21 cellular contexts compared by ENCODE assay signal in the genomic region with DNA sequence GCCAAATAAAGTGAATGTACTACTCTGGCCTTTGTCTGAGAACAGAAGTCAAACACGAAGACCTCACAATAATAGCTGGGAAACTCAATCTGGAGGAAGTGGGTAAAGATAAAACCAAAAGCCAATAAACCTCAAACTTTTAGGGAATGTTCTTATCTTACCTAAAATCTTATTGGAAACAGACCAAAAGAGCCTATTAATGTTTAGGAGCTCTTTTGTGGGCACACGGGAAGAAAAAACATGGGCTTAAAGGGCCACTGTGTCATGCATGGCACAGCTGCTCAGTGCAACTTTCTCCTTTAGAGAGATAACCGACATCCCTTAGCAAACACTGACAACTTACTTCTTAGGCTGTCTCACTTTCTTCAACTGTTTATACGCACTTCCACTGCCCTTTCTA. TPM values are rescaled to one million over a fixed set of nuclear protein-coding genes. Genes with fewer than 3 reads are reported as not detected.
DNase-seq lines count a peak whose midpoint lies in the region; ATAC-seq, FAIRE-seq and TF ChIP-seq lines count a peak whose summit lies in the region.
"Had no signal": no experiment of that assay in that cellular context is flagged by ENCODE, and none has a peak within 500 bp of the region (broad histone marks: within the 10 kb centered on the region; RNA-seq: fewer than 3 reads in every experiment).

No MANE protein-coding gene starts in this region.

- peaks cover 10% of the 10 kb centered on the region for H3K4me1 ChIP-seq in mesodermal cell (ENCODE audit: control insufficient read depth, insufficient read depth, low read length, poor library complexity, severe bottlenecking)
- peaks cover 0 to 6% (median 0%) of the 10 kb centered on the region in 12 donors for H3K4me1 ChIP-seq in heart left ventricle
- H3K4me1 ChIP-seq in pancreas: no peaks in the 10 kb centered on the region
- H3K4me1 ChIP-seq: parathyroid adenoma had no signal

- TF ChIP-seq POLR2A in heart left ventricle (IDR thresholded peaks at IDR 0.05): no peak

- H3K27me3 ChIP-seq in heart left ventricle (no peaks in the 10 kb centered on the region), pancreas (no peaks in the 10 kb centered on the region)
- H3K27me3 ChIP-seq: vagina had no signal

- H3K4me1 Mint-ChIP-seq in WTC11: no peaks in the 10 kb centered on the region

- no peak overlapping the region for H3K4me3 Mint-ChIP-seq in WTC11
- H3K4me3 Mint-ChIP-seq: activated naive CD8-positive, alpha-beta T cell treated with anti-CD3 and anti-CD28 coated beads, Interleukin-2, amount 10 ng/mL, durations not matched to agents 7 days and 5 days; activated T-helper 1 cell treated with anti-CD3 and anti-CD28 coated beads, Interleukin-12 subunit alpha, Interleukin-12 subunit beta, Interleukin-2, Interleukin-4 antibody, amounts not matched to agents 30 ng/mL and 10 ng/mL and 1 ng/mL, durations not matched to agents 14 hours and 24 hours and 36 hours; effector memory CD8-positive, alpha-beta T cell had no signal

- no peak for ATAC-seq in WTC11
- ATAC-seq in heart left ventricle: no peak
- ATAC-seq in GM21737 (IDR thresholded peaks at IDR 0.05; ENCODE audit: unreplicated experiment): no peak
- ATAC-seq in pancreas: no peak
- ATAC-seq in GM18502 (IDR thresholded peaks at IDR 0.05; ENCODE audit: poor library complexity, unreplicated experiment): no peak
- ATAC-seq: effector memory CD8-positive, alpha-beta T cell; left cardiac atrium had no signal

- FAIRE-seq in pancreas (lab: Jason Lieb, UNC): no peak
- FAIRE-seq: G401.6, GM12892 had no signal

- peak overlapping the region; percentile 9; the same call in 1 of the 2 replicates for H3K27ac Mint-ChIP-seq in WTC11
- H3K27ac Mint-ChIP-seq: activated naive CD8-positive, alpha-beta T cell treated with anti-CD3 and anti-CD28 coated beads, Interleukin-2, amount 10 ng/mL, durations not matched to agents 7 days and 5 days; effector memory CD8-positive, alpha-beta T cell had no signal

- CTCF ChIA-PET in WTC11 (lab: Charles Lee): interaction anchor here (0.6 to 1.0 kb wide), 3 partner anchors 60 to 333 kb away, joined by 3 to 8 read pairs (median 5); no protein-coding TSS in a partner anchor

- no peak for TF ChIP-seq CTCF in WTC11 (IDR thresholded peaks at IDR 0.05)
- TF ChIP-seq CTCF in heart left ventricle (IDR thresholded peaks at IDR 0.05): no peak
- TF ChIP-seq CTCF in pancreas (IDR thresholded peaks at IDR 0.05): no peak

- intact Hi-C loops in heart left ventricle (cut with DNase I) (loop anchor here in 1 of 10 donors (10.0 kb wide), 1 partner anchor 126 kb away; a partner anchor contains a TSS), pancreas (cut with DNase I) (no loop called here)

- H3K4me3 ChIP-seq in mesodermal cell (ENCODE audit: extremely low read depth, insufficient read depth, low read length, poor library complexity, severe bottlenecking): no peak overlapping the region
- H3K4me3 ChIP-seq in heart left ventricle: no peak overlapping the region
- H3K4me3 ChIP-seq in pancreas: no peak overlapping the region
- H3K4me3 ChIP-seq: vagina had no signal

- H3K9me3 ChIP-seq in mesodermal cell (ENCODE audit: control insufficient read depth, low read length) (no peaks in the 10 kb centered on the region), heart left ventricle (no peaks in the 10 kb centered on the region), pancreas (no peaks in the 10 kb centered on the region)
- H3K9me3 ChIP-seq: vagina had no signal

- DNase-seq in Daoy (ENCODE audit: low read depth) (peak; percentile 90), LHCN-M2 (ENCODE audit: low read depth) (peak; percentile 25), WTC11 (ENCODE audit: low spot score) (no peak), heart left ventricle (no peak), pancreas (no peak)
- DNase-seq: activated naive CD8-positive, alpha-beta T cell treated with anti-CD3 and anti-CD28 coated beads, Interleukin-2, amount 10 ng/mL, durations not matched to agents 7 days and 5 days; caudate nucleus; effector memory CD8-positive, alpha-beta T cell; left cardiac atrium; NCI-H1417 treated with DMSO at 0.1 percent for 48 hours; NCI-H774; stimulated activated CD4-positive, alpha-beta T cell treated with anti-CD3 and anti-CD28 coated beads, Interleukin-2, amount 100 ng/mL, for 48 hours; SW 1271 had no signal

- H3K36me3 ChIP-seq in mesodermal cell (ENCODE audit: control insufficient read depth, insufficient read depth, low read length): peaks cover 28% of the 10 kb centered on the region
- peaks cover 0 to 55% (median 16%) of the 10 kb centered on the region in 9 donors for H3K36me3 ChIP-seq in heart left ventricle
- no peaks in the 10 kb centered on the region for H3K36me3 ChIP-seq in pancreas

- WGBS in mesodermal cell (ENCODE audit: insufficient coverage in 2 of 2), 2 experiments: 98% methylated on average over 4 of the region's 4 CpGs; no CpG with 5 or more reads in 1 of the 2 experiments
- WGBS in heart left ventricle, 4 donors: 65 to 68% (median 67%) methylated on average over 4 of the region's 4 CpGs
- 47 to 49% methylated on average over 4 of the region's 4 CpGs for WGBS in pancreas, 2 donors

- peaks cover 3% of the 10 kb centered on the region; the same call in 1 of the 2 replicates for H3K36me3 Mint-ChIP-seq in WTC11

- POLR2A ChIA-PET in WTC11 (lab: Charles Lee): interaction anchor here (0.5 kb wide), 1 partner anchor 29 kb away, joined by 3 read pairs; no protein-coding TSS in a partner anchor

- no peaks in the 10 kb centered on the region for H3K9me3 Mint-ChIP-seq in WTC11
- H3K9me3 Mint-ChIP-seq: activated naive CD8-positive, alpha-beta T cell treated with anti-CD3 and anti-CD28 coated beads, Interleukin-2, amount 10 ng/mL, durations not matched to agents 7 days and 5 days; activated T-helper 1 cell treated with anti-CD3 and anti-CD28 coated beads, Interleukin-12 subunit alpha, Interleukin-12 subunit beta, Interleukin-2, Interleukin-4 antibody, amounts not matched to agents 30 ng/mL and 10 ng/mL and 1 ng/mL, durations not matched to agents 14 hours and 24 hours and 36 hours; effector memory CD8-positive, alpha-beta T cell had no signal

- H3K27me3 Mint-ChIP-seq in WTC11 (ENCODE audit: low read depth): no peaks in the 10 kb centered on the region
- H3K27me3 Mint-ChIP-seq: activated naive CD8-positive, alpha-beta T cell treated with anti-CD3 and anti-CD28 coated beads, Interleukin-2, amount 10 ng/mL, durations not matched to agents 7 days and 5 days; effector memory CD8-positive, alpha-beta T cell had no signal

- H3K27ac ChIP-seq in mesodermal cell (ENCODE audit: low read depth, low read length, severe bottlenecking) (peak overlapping the region; percentile 32), heart left ventricle (no peak overlapping the region), pancreas (no peak overlapping the region)
- H3K27ac ChIP-seq: parathyroid adenoma, vagina had no signal

TF ChIP-seq in WTC11, 78 proteins besides CTCF, POLR2A, EP300 and RAD21 (continues in another document):
- no peak for TF ChIP-seq NR2C2 (CRISPR knock-in tag; IDR thresholded peaks at IDR 0.05)
- TF ChIP-seq ZNF423 (CRISPR knock-in tag; IDR thresholded peaks at IDR 0.05): no peak
- TF ChIP-seq GRHL2 (CRISPR knock-in tag; IDR thresholded peaks at IDR 0.05; ENCODE audit: insufficient replicate concordance, severe bottlenecking): no peak
- TF ChIP-seq, protein P1, sequence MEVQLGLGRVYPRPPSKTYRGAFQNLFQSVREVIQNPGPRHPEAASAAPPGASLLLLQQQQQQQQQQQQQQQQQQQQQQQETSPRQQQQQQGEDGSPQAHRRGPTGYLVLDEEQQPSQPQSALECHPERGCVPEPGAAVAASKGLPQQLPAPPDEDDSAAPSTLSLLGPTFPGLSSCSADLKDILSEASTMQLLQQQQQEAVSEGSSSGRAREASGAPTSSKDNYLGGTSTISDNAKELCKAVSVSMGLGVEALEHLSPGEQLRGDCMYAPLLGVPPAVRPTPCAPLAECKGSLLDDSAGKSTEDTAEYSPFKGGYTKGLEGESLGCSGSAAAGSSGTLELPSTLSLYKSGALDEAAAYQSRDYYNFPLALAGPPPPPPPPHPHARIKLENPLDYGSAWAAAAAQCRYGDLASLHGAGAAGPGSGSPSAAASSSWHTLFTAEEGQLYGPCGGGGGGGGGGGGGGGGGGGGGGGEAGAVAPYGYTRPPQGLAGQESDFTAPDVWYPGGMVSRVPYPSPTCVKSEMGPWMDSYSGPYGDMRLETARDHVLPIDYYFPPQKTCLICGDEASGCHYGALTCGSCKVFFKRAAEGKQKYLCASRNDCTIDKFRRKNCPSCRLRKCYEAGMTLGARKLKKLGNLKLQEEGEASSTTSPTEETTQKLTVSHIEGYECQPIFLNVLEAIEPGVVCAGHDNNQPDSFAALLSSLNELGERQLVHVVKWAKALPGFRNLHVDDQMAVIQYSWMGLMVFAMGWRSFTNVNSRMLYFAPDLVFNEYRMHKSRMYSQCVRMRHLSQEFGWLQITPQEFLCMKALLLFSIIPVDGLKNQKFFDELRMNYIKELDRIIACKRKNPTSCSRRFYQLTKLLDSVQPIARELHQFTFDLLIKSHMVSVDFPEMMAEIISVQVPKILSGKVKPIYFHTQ (CRISPR knock-in tag; IDR thresholded peaks at IDR 0.05): no peak
- TF ChIP-seq ATF1 (CRISPR knock-in tag; IDR thresholded peaks at IDR 0.05): no peak
- no peak for TF ChIP-seq GABPB1 (CRISPR knock-in tag; IDR thresholded peaks at IDR 0.05)

RNA-seq across cellular contexts. Expression of a gene that starts 16.1 kb away (rescaled TPM):
- total RNA-seq in Daoy (2014; rRNA removed; shearing (Covaris generic)): 60.8 and 70.5 TPM in 2 replicates
- total RNA-seq in LHCN-M2 (2014; rRNA removed) (42.5 and 47.9 TPM in 2 replicates), WTC11 (2021) (27.4 to 33.2 TPM (median 29.0 TPM) in 3 replicates), heart left ventricle (10 to 100 TPM; 27.5 to 48.8 (median 37.7) TPM), pancreas (10 to 100 TPM in 4 of 6 donors, 1 to 10 TPM in 2; 7.7 to 14.6 (median 12.1) TPM)
- polyA plus RNA-seq in LHCN-M2 (2012): 36.3 TPM
- 27.6 TPM for polyA plus RNA-seq in mesodermal cell (2013, experiment 1 of 2)
- polyA plus RNA-seq in mesodermal cell (2013, experiment 2 of 2): 27.2 TPM
- polyA plus RNA-seq in heart left ventricle (10 to 100 TPM; 33.3 to 50.6 TPM), pancreas (1 to 10 TPM; 6.0 to 9.7 TPM)

RNA-seq across cellular contexts. Expression of a gene that starts 40.8 kb away (rescaled TPM):
- 14.0 and 17.1 TPM in 2 replicates for total RNA-seq in Daoy (2014; rRNA removed; shearing (Covaris generic))
- total RNA-seq in LHCN-M2 (2014; rRNA removed) (39.2 and 40.8 TPM in 2 replicates), WTC11 (2021) (33.2 to 39.5 TPM (median 35.1 TPM) in 3 replicates), heart left ventricle (10 to 100 TPM; 17.6 to 34.3 (median 22.8) TPM), pancreas (10 to 100 TPM; 23.5 to 36.4 (median 29.7) TPM)
- 35.6 TPM for polyA plus RNA-seq in LHCN-M2 (2012)
- 32.6 TPM for polyA plus RNA-seq in mesodermal cell (2013, experiment 1 of 2)
- 24.7 TPM for polyA plus RNA-seq in mesodermal cell (2013, experiment 2 of 2)
- polyA plus RNA-seq in heart left ventricle (10 to 100 TPM; 18.9 to 30.1 TPM), pancreas (10 to 100 TPM; 32.0 to 49.0 TPM)

RNA-seq across cellular contexts. Expression of a gene that starts 41.7 kb away (rescaled TPM):
- 90.6 and 118 TPM in 2 replicates for total RNA-seq in Daoy (2014; rRNA removed; shearing (Covaris generic))
- total RNA-seq in LHCN-M2 (2014; rRNA removed) (122 and 124 TPM in 2 replicates), WTC11 (2021) (95.2 to 118 TPM (median 96.0 TPM) in 3 replicates), heart left ventricle (10 to 100 TPM; 58.2 to 95.8 (median 78.4) TPM), pancreas (10 to 100 TPM; 16.9 to 36.6 (median 25.7) TPM)
- polyA plus RNA-seq in LHCN-M2 (2012): 168 TPM
- 74.9 TPM for polyA plus RNA-seq in mesodermal cell (2013, experiment 1 of 2)
- polyA plus RNA-seq in mesodermal cell (2013, experiment 2 of 2): 63.5 TPM
- polyA plus RNA-seq in heart left ventricle (10 to 100 TPM; 80.6 to 89.3 TPM), pancreas (10 to 100 TPM; 52.8 to 71.2 TPM)

Comparison
In these comparisons a context has a peak if more than half of its experiments do, and no peak if none do; other contexts are left out.
1. DNase-seq: peak in Daoy (single experiment) and LHCN-M2 (single experiment); none in WTC11 (single experiment), heart left ventricle (0 of 5) and pancreas (0 of 6).